ENCODE assay signal across 12 cellular contexts in genomic region chr14:103695331-103696026, GRCh38. TPM values are rescaled to one million over a fixed set of nuclear protein-coding genes. Genes with fewer than 3 reads are reported as not detected.
DNase-seq lines count a peak whose midpoint lies in the region; ATAC-seq and TF ChIP-seq lines count a peak whose summit lies in the region.
"Had no signal": no experiment of that assay in that cellular context is flagged by ENCODE, and none has a peak within 500 bp of the region (broad histone marks: within the 10 kb centered on the region; RNA-seq: fewer than 3 reads in every experiment).

No MANE protein-coding gene starts in this region.

- H3K4me2 ChIP-seq in GM23338, result no peak overlapping the region

- H3K36me3 ChIP-seq in BE2C (peaks cover 62% of the 10 kb centered on the region), GM23338 (ENCODE audit: insufficient read depth) (no peaks in the 10 kb centered on the region; the same call in 1 of the 2 replicates)

- no peak overlapping the region; the same call in 2 of the 3 replicates for H3K4me3 Mint-ChIP-seq in GM23338
- no peak overlapping the region for H3K4me3 Mint-ChIP-seq in central memory CD8-positive, alpha-beta T cell
- H3K4me3 Mint-ChIP-seq in osteocyte (ENCODE audit: unreplicated experiment), result no peak overlapping the region

- H3K4me1 ChIP-seq in BE2C (peaks cover 48% of the 10 kb centered on the region), GM23338 (ENCODE audit: insufficient read depth) (peaks cover 6% of the 10 kb centered on the region; the same call in 1 of the 2 replicates)

- ATAC-seq in GM23338, result no peak
- ATAC-seq in central memory CD8-positive, alpha-beta T cell (replicated peaks; ENCODE audit: extremely low read depth, poor library complexity, severe bottlenecking), result no peak
- ATAC-seq in HG03469 (IDR thresholded peaks at IDR 0.05; ENCODE audit: unreplicated experiment), result no peak
- ATAC-seq in HG02884 (IDR thresholded peaks at IDR 0.05; ENCODE audit: unreplicated experiment), result no peak

- no peaks in the 10 kb centered on the region for H3K9me3 ChIP-seq in BE2C
- H3K9me3 ChIP-seq: prostate gland had no signal

- peaks cover 8% of the 10 kb centered on the region; the same call in 1 of the 2 replicates for H3K79me2 ChIP-seq in GM23338 (replicated peaks; ENCODE audit: insufficient read depth)

- H3K4me1 Mint-ChIP-seq in GM23338, result peaks cover 21% of the 10 kb centered on the region
- H3K4me1 Mint-ChIP-seq in central memory CD8-positive, alpha-beta T cell, result peaks cover 12% of the 10 kb centered on the region
- peaks cover 23% of the 10 kb centered on the region for H3K4me1 Mint-ChIP-seq in osteocyte (ENCODE audit: unreplicated experiment)

- H3K27ac ChIP-seq in GM23338 (ENCODE audit: low read depth), result 0 out of 2 replicates have a peak overlapping the region, but pooled peaks have one; percentile 26

- H3K9me2 ChIP-seq in GM23338 (ENCODE audit: insufficient read depth), result no peaks in the 10 kb centered on the region

- no peak overlapping the region for H2AFZ ChIP-seq in GM23338
- H2AFZ ChIP-seq: GM23248 had no signal

- no peaks in the 10 kb centered on the region for H3K27me3 ChIP-seq in BE2C
- H3K27me3 ChIP-seq in GM23338 (ENCODE audit: insufficient read depth), result no peaks in the 10 kb centered on the region

- TF ChIP-seq CTCF in BE2C (IDR thresholded peaks at IDR 0.05; ENCODE audit: low read depth, low read length), result no peak
- TF ChIP-seq CTCF in GM23338 (conservative IDR thresholded peaks at IDR 0.05; ENCODE audit: low read depth in 2 of 2), result no peak
- no peak for TF ChIP-seq CTCF in osteocyte (IDR thresholded peaks at IDR 0.05)

- peaks cover 37% of the 10 kb centered on the region for H3K36me3 Mint-ChIP-seq in GM23338 (ENCODE audit: low read depth)
- peaks cover 13% of the 10 kb centered on the region for H3K36me3 Mint-ChIP-seq in central memory CD8-positive, alpha-beta T cell (ENCODE audit: insufficient read depth)
- H3K36me3 Mint-ChIP-seq in osteocyte (ENCODE audit: unreplicated experiment), result peaks cover 17% of the 10 kb centered on the region

- H3K9me3 Mint-ChIP-seq in GM23338 (no peaks in the 10 kb centered on the region; the same call in 2 of the 3 replicates), osteocyte (ENCODE audit: unreplicated experiment) (no peaks in the 10 kb centered on the region)
- H3K9me3 Mint-ChIP-seq in central memory CD8-positive, alpha-beta T cell, result no peaks in the 10 kb centered on the region

- H3F3A ChIP-seq in GM23338 (replicated peaks; ENCODE audit: low read depth), result peaks cover 15% of the 10 kb centered on the region; the same call in 1 of the 2 replicates

- H3K27me3 Mint-ChIP-seq in GM23338 (ENCODE audit: insufficient read depth, low read depth, poor library complexity) (peaks cover 28% of the 10 kb centered on the region), osteocyte (ENCODE audit: unreplicated experiment) (no peaks in the 10 kb centered on the region)
- H3K27me3 Mint-ChIP-seq in central memory CD8-positive, alpha-beta T cell, result no peaks in the 10 kb centered on the region

- no peak overlapping the region for H3K27ac Mint-ChIP-seq in GM23338
- peak overlapping the region; percentile 78 for H3K27ac Mint-ChIP-seq in central memory CD8-positive, alpha-beta T cell (ENCODE audit: low read depth)
- peak overlapping the region; percentile 75 for H3K27ac Mint-ChIP-seq in osteocyte (ENCODE audit: unreplicated experiment)

- H4K20me1 ChIP-seq in GM23338 (replicated peaks; ENCODE audit: insufficient read depth), result peaks cover 15% of the 10 kb centered on the region

- H3K4me3 ChIP-seq in BE2C (ENCODE audit: low read depth, low read length), result peak overlapping the region; percentile 6; the same call in 1 of the 2 replicates
- no peak overlapping the region for H3K4me3 ChIP-seq in GM23338
- H3K4me3 ChIP-seq: GM23248, prostate gland had no signal

- DNase-seq in BE2C, result no peak
- no peak for DNase-seq in GM23338 (ENCODE audit: low spot score)
- DNase-seq in central memory CD8-positive, alpha-beta T cell (ENCODE audit: low spot score in 2 of 2), result no peak
- DNase-seq in osteocyte (ENCODE audit: extremely low spot score, unreplicated experiment), result no peak
- DNase-seq in iPS-NIHi7 (ENCODE audit: extremely low spot score), result no peak
- no peak for DNase-seq in stimulated activated CD4-positive, alpha-beta T cell treated with anti-CD3 and anti-CD28 coated beads, Interleukin-1b, Interleukin-23, amount 100 ng/mL, for 48 hours
- DNase-seq: activated CD4-positive, alpha-beta T cell treated with anti-CD3 and anti-CD28 coated beads, Interleukin-2, amount 50 U/mL, for 48 hours; GM23248; NCI-H446 treated with DMSO at 0.1 percent for 48 hours had no signal

TF ChIP-seq in GM23338, 12 proteins besides CTCF, POLR2A, EP300 and RAD21:
- no peak for TF ChIP-seq POLR2AphosphoS5 (IDR thresholded peaks at IDR 0.05; ENCODE audit: low read depth)
TF ChIP-seq in GM23338: peak in this region for 0.

RNA-seq across cellular contexts. Expression of gene XRCC3, which starts 19.8 kb away (rescaled TPM):
- polyA plus RNA-seq in BE2C (2012; ENCODE audit: insufficient read depth, insufficient read length, low read depth), result 14.1 TPM
- 52.2 and 72.9 TPM in 2 replicates for total RNA-seq in GM23338 (2014; rRNA removed; shearing (Covaris generic))
- 16.6 and 20.4 TPM in 2 replicates for polyA plus RNA-seq in GM23338 (2016; fragmentation: Nextera tagmentation; extraction: Ambion mirVana)
- 7.5 and 7.9 TPM in 2 replicates for total RNA-seq in osteocyte

RNA-seq across cellular contexts. Expression of gene ZFYVE21, which starts 20.1 kb away (rescaled TPM):
- polyA plus RNA-seq in BE2C (2012; ENCODE audit: insufficient read depth, insufficient read length, low read depth), result 41.4 TPM
- 89.6 and 116 TPM in 2 replicates for total RNA-seq in GM23338 (2014; rRNA removed; shearing (Covaris generic))
- polyA plus RNA-seq in GM23338 (2016; fragmentation: Nextera tagmentation; extraction: Ambion mirVana), result 79.4 and 88.0 TPM in 2 replicates
- total RNA-seq in osteocyte, result 48.9 and 52.9 TPM in 2 replicates
